16 cellular contexts compared by ENCODE assay signal in the genomic region with DNA sequence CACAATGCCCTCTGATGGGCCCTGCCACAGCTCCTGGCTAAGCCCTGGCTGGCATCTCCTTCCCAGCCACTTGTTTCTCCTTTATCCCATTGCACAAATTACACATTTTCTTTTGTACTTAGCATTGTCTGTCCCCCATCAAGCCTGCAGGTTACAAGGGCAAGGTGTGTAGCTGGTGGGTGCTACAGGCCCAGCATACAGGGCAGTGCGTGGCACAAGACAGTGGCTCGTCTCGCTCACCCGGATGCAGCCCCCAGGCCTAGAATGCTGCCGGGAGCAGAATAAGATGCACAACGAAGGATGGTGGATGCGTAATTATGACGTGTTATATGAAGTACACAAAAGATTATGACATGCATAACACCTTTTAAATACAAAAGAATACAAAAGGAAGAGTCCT.
DNase-seq lines count a peak whose midpoint lies in the region; ATAC-seq and TF ChIP-seq lines count a peak whose summit lies in the region.
"Had no signal": no experiment of that assay in that cellular context is flagged by ENCODE, and none has a peak within 500 bp of the region (broad histone marks: within the 10 kb centered on the region; RNA-seq: fewer than 3 reads in every experiment).

No MANE protein-coding gene starts in this region.

- peaks cover 44% of the 10 kb centered on the region for H3K4me1 Mint-ChIP-seq in nephron progenitor cell

- H3K27me3 ChIP-seq in heart left ventricle, result no peaks in the 10 kb centered on the region
- H3K27me3 ChIP-seq: BLaER1 had no signal

- H3K27me3 Mint-ChIP-seq in nephron progenitor cell (ENCODE audit: low read depth, poor library complexity), result no peaks in the 10 kb centered on the region

- H3K36me3 ChIP-seq in heart left ventricle, result no peaks in the 10 kb centered on the region

- H3K27ac ChIP-seq in heart left ventricle, result no peak overlapping the region
- H3K27ac ChIP-seq in cingulate gyrus (ENCODE audit: low read depth, low read length), result peak overlapping the region; percentile 47
- peak overlapping the region; percentile 50 for H3K27ac ChIP-seq in temporal lobe (ENCODE audit: low read depth, low read length)
- H3K27ac ChIP-seq: BLaER1 had no signal

- ATAC-seq in left ventricle myocardium superior, result no peak
- ATAC-seq in heart left ventricle, result no peak
- no peak for ATAC-seq in HG03108 (IDR thresholded peaks at IDR 0.05; ENCODE audit: unreplicated experiment)
- ATAC-seq: K562 had no signal

- no peak overlapping the region for H3K4me3 ChIP-seq in heart left ventricle
- H3K4me3 ChIP-seq: BLaER1, K562 had no signal

- TF ChIP-seq CTCF in heart left ventricle (IDR thresholded peaks at IDR 0.05) (no peak), nephron progenitor cell (IDR thresholded peaks at IDR 0.05) (no peak)

- peaks cover 10% of the 10 kb centered on the region for H3K9me3 Mint-ChIP-seq in nephron progenitor cell

- intact Hi-C loops in left ventricle myocardium superior (cut with micrococcal nuclease), result no loop called here
- intact Hi-C loops in heart left ventricle (cut with DNase I), result no loop called here

- DNase-seq in left ventricle myocardium superior, result peak; percentile 12
- no peak for DNase-seq in heart left ventricle
- DNase-seq in nephron progenitor cell, result no peak
- DNase-seq in NCI-H1694 treated with DMSO at 0.1 percent for 48 hours (lab: John Stamatoyannopoulos, UW), result no peak
- DNase-seq in NCI-H146 (lab: John Stamatoyannopoulos, UW), result no peak
- DNase-seq: GOT3, NCI-H1105 treated with DMSO at 0.1 percent for 48 hours, NCI-H187 treated with DMSO at 0.1 percent for 48 hours, NCI-H226, NCI-H524, SHP77 had no signal

- no peaks in the 10 kb centered on the region for H3K9me3 ChIP-seq in heart left ventricle

- H3K4me1 ChIP-seq in heart left ventricle, result no peaks in the 10 kb centered on the region
- H3K4me1 ChIP-seq: BLaER1 had no signal

- H3K36me3 Mint-ChIP-seq in nephron progenitor cell (ENCODE audit: low read depth), result peaks cover 23% of the 10 kb centered on the region

- WGBS in heart left ventricle, 4 donors, result 97 to 98% (median 98%) methylated on average over 8 of the region's 8 CpGs

- no peak overlapping the region for H3K4me3 Mint-ChIP-seq in nephron progenitor cell

- TF ChIP-seq POLR2A in heart left ventricle (IDR thresholded peaks at IDR 0.05), result no peak

- peak overlapping the region; percentile 47 for H3K27ac Mint-ChIP-seq in nephron progenitor cell

Comparison
In these comparisons a context has a peak if more than half of its experiments do, and no peak if none do; other contexts are left out.
1. H3K27ac ChIP-seq: peak in cingulate gyrus (single experiment) and temporal lobe (single experiment); none in heart left ventricle (0 of 12).